ENCODE assay signal across 14 cellular contexts in genomic region chr12:113911971-113912760, GRCh38. TPM values are rescaled to one million over a fixed set of nuclear protein-coding genes. Genes with fewer than 3 reads are reported as not detected.
DNase-seq lines count a peak whose midpoint lies in the region; ATAC-seq and TF ChIP-seq lines count a peak whose summit lies in the region.
"Had no signal": no experiment of that assay in that cellular context is flagged by ENCODE, and none has a peak within 500 bp of the region (broad histone marks: within the 10 kb centered on the region; RNA-seq: fewer than 3 reads in every experiment).

No MANE protein-coding gene starts in this region.

- no peak overlapping the region for H3K9ac ChIP-seq in IMR-90 (ENCODE audit: low read depth, low read length)

- H2AK5ac ChIP-seq in IMR-90 (ENCODE audit: low read depth, low read length): no peak overlapping the region

- H3K4ac ChIP-seq in IMR-90 (ENCODE audit: low read depth, low read length): no peak overlapping the region

- H3K9me1 ChIP-seq in IMR-90 (ENCODE audit: insufficient read depth, low read length): no peaks in the 10 kb centered on the region

- H4K91ac ChIP-seq in IMR-90 (ENCODE audit: insufficient read depth, low read depth, low read length): no peak overlapping the region

- TF ChIP-seq RAD21 in IMR-90 (IDR thresholded peaks at IDR 0.05; ENCODE audit: low read length): no peak

- H3K9me3 Mint-ChIP-seq in brain: peaks cover 0 to 2% (median 0%) of the 10 kb centered on the region in 5 experiments
- no peaks in the 10 kb centered on the region for H3K9me3 Mint-ChIP-seq in mesothelial cell of epicardium
- H3K9me3 Mint-ChIP-seq: CD4-positive, alpha-beta memory T cell; HFFc6 had no signal

- H3K4me1 Mint-ChIP-seq in brain (peaks cover 27% of the 10 kb centered on the region), mesothelial cell of epicardium (no peaks in the 10 kb centered on the region)
- H3K4me1 Mint-ChIP-seq: B cell had no signal

- no peak overlapping the region for H2BK120ac ChIP-seq in IMR-90 (ENCODE audit: low read depth, low read length)

- H3K4me1 ChIP-seq in right cardiac atrium (ENCODE audit: control insufficient read depth, insufficient read depth, low read length) (no peaks in the 10 kb centered on the region), heart left ventricle (no peaks in the 10 kb centered on the region), IMR-90 (ENCODE audit: control insufficient read depth, insufficient read depth, low read length) (no peaks in the 10 kb centered on the region), spleen (no peaks in the 10 kb centered on the region)
- H3K4me1 ChIP-seq: HAP-1 had no signal

- no peak overlapping the region for H4K5ac ChIP-seq in IMR-90 (ENCODE audit: low read depth, low read length)

- H4K8ac ChIP-seq in IMR-90 (ENCODE audit: low read depth in 2 of 2, low read length in 2 of 2): no peak overlapping the region

- ATAC-seq in right cardiac atrium (peak; percentile 10 to 16), heart left ventricle (no peak), IMR-90 (ENCODE audit: low read depth) (no peak)

- no peak overlapping the region for H3K4me3 Mint-ChIP-seq in brain
- no peak overlapping the region for H3K4me3 Mint-ChIP-seq in mesothelial cell of epicardium
- H3K4me3 Mint-ChIP-seq: B cell, HFFc6 had no signal

- no peak overlapping the region for H3K14ac ChIP-seq in IMR-90 (replicated peaks; ENCODE audit: low read depth, low read length)

- DNase-seq in right cardiac atrium (no peak), heart left ventricle (no peak), IMR-90 (no peak), spleen (peak; percentile 52), NCI-H1694 treated with DMSO at 0.1 percent for 48 hours (lab: John Stamatoyannopoulos, UW) (no peak), mesothelial cell of epicardium (ENCODE audit: low spot score in 2 of 2, unreplicated experiment in 2 of 2) (no peak), NCI-H2171 (lab: John Stamatoyannopoulos, UW) (no peak)
- DNase-seq: GDM1 had no signal

- peak overlapping the region; percentile 74 for H2AK9ac ChIP-seq in IMR-90 (replicated peaks; ENCODE audit: low read depth, low read length, poor library complexity)

- peak overlapping the region in 4 of 5 experiments; percentile 29 to 92 (median 70) for H3K27ac Mint-ChIP-seq in brain
- no peak overlapping the region for H3K27ac Mint-ChIP-seq in mesothelial cell of epicardium
- H3K27ac Mint-ChIP-seq: B cell; CD4-positive, alpha-beta memory T cell; HFFc6 had no signal

- peaks cover 0 to 78% (median 50%) of the 10 kb centered on the region in 9 donors for H3K36me3 ChIP-seq in heart left ventricle
- peaks cover 17% of the 10 kb centered on the region; the same call in 1 of the 2 replicates for H3K36me3 ChIP-seq in IMR-90 (ENCODE audit: control insufficient read depth, insufficient read depth, low read length)
- peaks cover 0 to 99% (median 70%) of the 10 kb centered on the region in 6 donors for H3K36me3 ChIP-seq in spleen
- H3K36me3 ChIP-seq: HAP-1 had no signal

- no peak for TF ChIP-seq CTCF in heart left ventricle (IDR thresholded peaks at IDR 0.05)
- no peak for TF ChIP-seq CTCF in IMR-90 (conservative IDR thresholded peaks at IDR 0.05; ENCODE audit: low read depth, low read length)
- no peak for TF ChIP-seq CTCF in brain (conservative IDR thresholded peaks at IDR 0.05)
- TF ChIP-seq CTCF in spleen (IDR thresholded peaks at IDR 0.05 in 8 of 11, conservative IDR thresholded peaks at IDR 0.05 in 3 of 11): no peak
- TF ChIP-seq CTCF in mesothelial cell of epicardium (IDR thresholded peaks at IDR 0.05; ENCODE audit: unreplicated experiment): no peak

- no peak overlapping the region for H2BK15ac ChIP-seq in IMR-90 (ENCODE audit: low read depth, low read length)

- intact Hi-C loops in right cardiac atrium (cut with DNase I) (loop anchor here (1.0 to 5.0 kb wide), 4 partner anchors 449 to 470 kb away; no protein-coding TSS in a partner anchor), heart left ventricle (cut with DNase I) (loop anchor here in 9 of 10 donors (1.0 to 10.0 kb wide), 10 partner anchors 449 to 717 kb away; no protein-coding TSS in a partner anchor), IMR-90 (cut with micrococcal nuclease) (loop anchor here (1.0 to 5.0 kb wide), 5 partner anchors 265 to 715 kb away; no protein-coding TSS in a partner anchor), spleen (cut with DNase I; ENCODE audit: low total_unique reads) (no loop called here)

- H3K9me3 ChIP-seq in right cardiac atrium (ENCODE audit: control insufficient read depth, low read length) (no peaks in the 10 kb centered on the region), heart left ventricle (no peaks in the 10 kb centered on the region), IMR-90 (ENCODE audit: control insufficient read depth, insufficient read depth, low read length) (no peaks in the 10 kb centered on the region), spleen (no peaks in the 10 kb centered on the region)
- H3K9me3 ChIP-seq: HAP-1 had no signal

- H4K20me1 ChIP-seq in IMR-90 (ENCODE audit: insufficient read depth, low read length): no peaks in the 10 kb centered on the region; the same call in 1 of the 2 replicates

- POLR2A ChIA-PET in IMR-90 (lab: Charles Lee; ENCODE audit: unreplicated experiment): no interaction called here

- no peak overlapping the region for H3K18ac ChIP-seq in IMR-90 (ENCODE audit: low read depth, low read length)

- dilution Hi-C loops in IMR-90 (cut with HindIII; ENCODE audit: low sequenced_read_pairs, unreplicated experiment): no loop called here

- in situ Hi-C loops in IMR-90 (cut with MboI; ENCODE audit: low sequenced_read_pairs): loop anchor here (5.0 to 10.0 kb wide), 2 partner anchors 450 to 597 kb away; no protein-coding TSS in a partner anchor

- TF ChIP-seq POLR2A in heart left ventricle (IDR thresholded peaks at IDR 0.05) (no peak), IMR-90 (IDR thresholded peaks at IDR 0.05; ENCODE audit: low read depth, low read length) (no peak), spleen (IDR thresholded peaks at IDR 0.05) (no peak)

- CTCF ChIA-PET in IMR-90 (lab: Yijun Ruan, JAX): no interaction called here

- H2BK5ac ChIP-seq in IMR-90 (ENCODE audit: low read depth, low read length, poor library complexity, severe bottlenecking): no peak overlapping the region

- H2BK20ac ChIP-seq in IMR-90 (ENCODE audit: low read depth, low read length): no peak overlapping the region

- H3K27ac ChIP-seq in right cardiac atrium (ENCODE audit: low read length) (no peak overlapping the region), heart left ventricle (no peak overlapping the region), IMR-90 (ENCODE audit: insufficient read depth, low read length) (no peak overlapping the region), spleen (no peak overlapping the region)
- H3K27ac ChIP-seq: C4-2B had no signal

- 95% methylated on average over 14 of the region's 14 CpGs for WGBS in right cardiac atrium
- 92 to 96% (median 93%) methylated on average over 12 to 14 of the region's 14 CpGs for WGBS in heart left ventricle, 4 donors
- 100% methylated on average over 3 of the region's 14 CpGs; no CpG with 5 or more reads in 1 of the 2 experiments for WGBS in IMR-90 (ENCODE audit: extremely low coverage in 2 of 2, insufficient read length in 1 of 2), 2 experiments
- WGBS in spleen, 5 donors: 95 to 98% (median 95%) methylated on average over 12 to 14 of the region's 14 CpGs

- no peak overlapping the region for H3K23ac ChIP-seq in IMR-90 (ENCODE audit: low read depth, low read length)

- H3K79me1 ChIP-seq in IMR-90 (ENCODE audit: low read depth in 1 of 2, low read length in 2 of 2): no peaks in the 10 kb centered on the region

- H3K4me2 ChIP-seq in IMR-90 (ENCODE audit: low read depth, low read length): no peak overlapping the region

- peak overlapping the region; percentile 70 for H2AFZ ChIP-seq in IMR-90 (replicated peaks; ENCODE audit: low read length, poor library complexity)

- peaks cover 25% of the 10 kb centered on the region for H3K36me3 Mint-ChIP-seq in brain
- peaks cover 26% of the 10 kb centered on the region for H3K36me3 Mint-ChIP-seq in mesothelial cell of epicardium

- no peaks in the 10 kb centered on the region for H3K27me3 Mint-ChIP-seq in brain
- H3K27me3 Mint-ChIP-seq in mesothelial cell of epicardium (ENCODE audit: low read depth): no peaks in the 10 kb centered on the region
- H3K27me3 Mint-ChIP-seq: B cell; CD4-positive, alpha-beta memory T cell had no signal

- no peak overlapping the region for H3K56ac ChIP-seq in IMR-90 (ENCODE audit: extremely low read depth, insufficient read depth, low read length)

- no TSS peak for BruUV-seq in IMR-90 (replicated peaks; lab: Mats Ljungman, UMichigan)

- H3K27me3 ChIP-seq in right cardiac atrium (ENCODE audit: control insufficient read depth, insufficient read depth) (no peaks in the 10 kb centered on the region), heart left ventricle (no peaks in the 10 kb centered on the region), IMR-90 (ENCODE audit: control insufficient read depth, insufficient read depth, low read length) (no peaks in the 10 kb centered on the region), spleen (replicated peaks in 1 of 7) (no peaks in the 10 kb centered on the region)

- H3K4me3 ChIP-seq in right cardiac atrium (ENCODE audit: low read length): no peak overlapping the region
- no peak overlapping the region for H3K4me3 ChIP-seq in heart left ventricle
- H3K4me3 ChIP-seq in IMR-90 (ENCODE audit: insufficient read depth, low read depth, low read length): no peak overlapping the region
- no peak overlapping the region for H3K4me3 ChIP-seq in spleen
- H3K4me3 ChIP-seq: HAP-1 had no signal

TF ChIP-seq in IMR-90, 13 proteins besides CTCF, POLR2A, EP300 and RAD21 (continues in another document):
- TF ChIP-seq CEBPB (IDR thresholded peaks at IDR 0.05; ENCODE audit: low read depth, low read length): no peak
- TF ChIP-seq CHD1 (IDR thresholded peaks at IDR 0.05; ENCODE audit: low read depth, low read length): no peak
- TF ChIP-seq NFE2L2 (IDR thresholded peaks at IDR 0.05; ENCODE audit: low read depth, low read length): no peak
- no peak for TF ChIP-seq RFX5 (IDR thresholded peaks at IDR 0.05; ENCODE audit: low read depth, low read length)

RNA-seq across cellular contexts. Expression of gene RBM19, which starts 54.0 kb away (rescaled TPM):
- 10 to 100 TPM; 16.5 to 21.7 (median 17.5) TPM for total RNA-seq in right cardiac atrium
- polyA plus RNA-seq in right cardiac atrium: 12.7 TPM
- 10 to 100 TPM; 12.7 to 23.8 (median 17.4) TPM for total RNA-seq in heart left ventricle
- 10 to 100 TPM; 16.1 to 27.1 TPM for polyA plus RNA-seq in heart left ventricle
- 18.3 and 19.2 TPM in 2 replicates for total RNA-seq in IMR-90 (2012; rRNA removed)
- 18.5 and 18.7 TPM in 2 replicates for polyA plus RNA-seq in IMR-90 (2012; rRNA removed)
- polyA plus RNA-seq in IMR-90 (2012; cell fraction: cytosol; rRNA removed): 7.8 and 9.3 TPM in 2 replicates
- polyA plus RNA-seq in IMR-90 (2012; cell fraction: nucleus; rRNA removed; ENCODE audit: low replicate concordance): 57.8 and 59.8 TPM in 2 replicates
- polyA plus RNA-seq in brain (ENCODE audit: insufficient read depth, low read depth, low replicate concordance): 9.1 TPM
- total RNA-seq in spleen: 10 to 100 TPM; 29.1 to 46.7 (median 34.8) TPM
- 10 to 100 TPM; 13.6 to 22.5 (median 15.7) TPM for polyA plus RNA-seq in spleen
- 42.7 to 43.4 TPM (median 43.3 TPM) in 3 replicates for total RNA-seq in mesothelial cell of epicardium

Comparison
In these comparisons a context has a peak if more than half of its experiments do, and no peak if none do; other contexts are left out.
1. ATAC-seq: peak in right cardiac atrium (2 of 2); none in heart left ventricle (0 of 4) and IMR-90 (single experiment).